In genomic region chr19:44820648-44821609, GRCh38 we compare ENCODE assay signal across 1 cellular context.
TF ChIP-seq lines count a peak whose summit lies in the region.

No MANE protein-coding gene starts in this region.

TF ChIP-seq in HEK293, 187 proteins besides CTCF, POLR2A, EP300 and RAD21 (continued from another document):
- no peak for TF ChIP-seq ELK4 (IDR thresholded peaks at IDR 0.05; ENCODE audit: borderline replicate concordance, low read depth, low read length)
- TF ChIP-seq, protein P1, sequence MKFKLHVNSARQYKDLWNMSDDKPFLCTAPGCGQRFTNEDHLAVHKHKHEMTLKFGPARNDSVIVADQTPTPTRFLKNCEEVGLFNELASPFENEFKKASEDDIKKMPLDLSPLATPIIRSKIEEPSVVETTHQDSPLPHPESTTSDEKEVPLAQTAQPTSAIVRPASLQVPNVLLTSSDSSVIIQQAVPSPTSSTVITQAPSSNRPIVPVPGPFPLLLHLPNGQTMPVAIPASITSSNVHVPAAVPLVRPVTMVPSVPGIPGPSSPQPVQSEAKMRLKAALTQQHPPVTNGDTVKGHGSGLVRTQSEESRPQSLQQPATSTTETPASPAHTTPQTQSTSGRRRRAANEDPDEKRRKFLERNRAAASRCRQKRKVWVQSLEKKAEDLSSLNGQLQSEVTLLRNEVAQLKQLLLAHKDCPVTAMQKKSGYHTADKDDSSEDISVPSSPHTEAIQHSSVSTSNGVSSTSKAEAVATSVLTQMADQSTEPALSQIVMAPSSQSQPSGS (tag by site-specific recombination; IDR thresholded peaks at IDR 0.05; ENCODE audit: low read depth): no peak
- no peak for TF ChIP-seq ZBTB8A (tag by site-specific recombination; IDR thresholded peaks at IDR 0.05)
